1 cellular context compared by ENCODE assay signal in genomic region chr19:2061093-2061935, GRCh38.
A peak's percentile ranks its signal among the peaks of the same experiment; 100 is the strongest.
TF ChIP-seq lines count a peak whose summit lies in the region.

No MANE protein-coding gene starts in this region.

TF ChIP-seq in GM12878, 131 proteins besides CTCF, POLR2A, EP300 and RAD21 (continues in another document):
- TF ChIP-seq DPF2 (IDR thresholded peaks at IDR 0.05), result peak; percentile 89
- no peak; the same call in none of the 2 replicates for TF ChIP-seq RB1 (IDR thresholded peaks at IDR 0.05; ENCODE audit: borderline replicate concordance)
- TF ChIP-seq PKNOX1 (IDR thresholded peaks at IDR 0.05), result no peak
- TF ChIP-seq SMARCA5 (IDR thresholded peaks at IDR 0.05), result peak; percentile 79
- no peak for TF ChIP-seq E2F8 (IDR thresholded peaks at IDR 0.05; ENCODE audit: low read depth, partially characterized antibody)
- TF ChIP-seq NR2F1 (conservative IDR thresholded peaks at IDR 0.05), result peak; percentile 94
- 0 out of 2 replicates have a peak, but pooled peaks have one; percentile 8 for TF ChIP-seq E2F4 (IDR thresholded peaks at IDR 0.05; ENCODE audit: low read depth, low read length)
- no peak for TF ChIP-seq ESRRA (IDR thresholded peaks at IDR 0.05; ENCODE audit: low read length)
- TF ChIP-seq CREB1 (IDR thresholded peaks at IDR 0.05; ENCODE audit: low read depth), result peak; percentile 85
- peak; percentile 63 for TF ChIP-seq IRF3 (IDR thresholded peaks at IDR 0.05)
- TF ChIP-seq E4F1 (IDR thresholded peaks at IDR 0.05; ENCODE audit: borderline replicate concordance, partially characterized antibody), result peak; percentile 62
- no peak for TF ChIP-seq RELA (IDR thresholded peaks at IDR 0.05; ENCODE audit: borderline replicate concordance, partially characterized antibody)
- 0 out of 2 replicates have a peak, but pooled peaks have one; percentile 22 for TF ChIP-seq ZNF217 (IDR thresholded peaks at IDR 0.05)
- peak; percentile 69 for TF ChIP-seq SREBF2 (IDR thresholded peaks at IDR 0.05; ENCODE audit: low read length)
- no peak for TF ChIP-seq NFYA (IDR thresholded peaks at IDR 0.05; ENCODE audit: borderline replicate concordance, low read depth, low read length)
- TF ChIP-seq NRF1 (conservative IDR thresholded peaks at IDR 0.05; ENCODE audit: low read depth, low read length), result peak; percentile 75
- no peak for TF ChIP-seq CHD1 (IDR thresholded peaks at IDR 0.05; ENCODE audit: low read depth, low read length)
- peak; percentile 94 for TF ChIP-seq MXI1 (IDR thresholded peaks at IDR 0.05; ENCODE audit: low read depth, low read length)
- TF ChIP-seq GATAD2B (conservative IDR thresholded peaks at IDR 0.05; ENCODE audit: low read depth), result peak; percentile 82
- TF ChIP-seq NR2C1 (IDR thresholded peaks at IDR 0.05), result peak; percentile 41
- TF ChIP-seq NR2C2 (IDR thresholded peaks at IDR 0.05; ENCODE audit: borderline replicate concordance, control insufficient read depth, insufficient read length, low read depth), result no peak
- TF ChIP-seq GABPA (IDR thresholded peaks at IDR 0.05; ENCODE audit: low read depth), result no peak
- peak; percentile 67 for TF ChIP-seq ZNF687 (IDR thresholded peaks at IDR 0.05)
- peak; percentile 41; the same call in 1 of the 2 replicates for TF ChIP-seq ZNF24 (IDR thresholded peaks at IDR 0.05)
- TF ChIP-seq POLR2AphosphoS5 (IDR thresholded peaks at IDR 0.05; ENCODE audit: low read length), result peak; percentile 66; the same call in 1 of the 2 replicates
- peak; percentile 83 for TF ChIP-seq SP1 (IDR thresholded peaks at IDR 0.05; ENCODE audit: low read depth, low read length)
- TF ChIP-seq KLF5 (IDR thresholded peaks at IDR 0.05; ENCODE audit: partially characterized antibody), result peak; percentile 81
- 0 out of 2 replicates have a peak, but pooled peaks have one; percentile 50 for TF ChIP-seq POLR2AphosphoS2 (IDR thresholded peaks at IDR 0.05; ENCODE audit: low read depth, low read length)
- TF ChIP-seq ZBTB11 (CRISPR knock-in tag; IDR thresholded peaks at IDR 0.05), result no peak
- no peak for TF ChIP-seq SUPT20H (IDR thresholded peaks at IDR 0.05; ENCODE audit: borderline replicate concordance, control insufficient read depth, low read depth, low read length)
- no peak for TF ChIP-seq NFIC (IDR thresholded peaks at IDR 0.05; ENCODE audit: low read depth, low read length)
- TF ChIP-seq MEF2B (IDR thresholded peaks at IDR 0.05; ENCODE audit: partially characterized antibody, poor library complexity, severe bottlenecking), result peak; percentile 27
- peak; percentile 92 for TF ChIP-seq ZNF592 (IDR thresholded peaks at IDR 0.05)
